ENCODE assay signal across 13 cellular contexts in genomic region chr7:106915873-106916272, GRCh38. TPM values are rescaled to one million over a fixed set of nuclear protein-coding genes. Genes with fewer than 3 reads are reported as not detected.
DNase-seq lines count a peak whose midpoint lies in the region; ATAC-seq and TF ChIP-seq lines count a peak whose summit lies in the region.
"Had no signal": no experiment of that assay in that cellular context is flagged by ENCODE, and none has a peak within 500 bp of the region (broad histone marks: within the 10 kb centered on the region; RNA-seq: fewer than 3 reads in every experiment).

No MANE protein-coding gene starts in this region.

- H3K9me3 ChIP-seq in vagina (no peaks in the 10 kb centered on the region), neural progenitor cell (ENCODE audit: low read depth) (no peaks in the 10 kb centered on the region), tibial artery (no peaks in the 10 kb centered on the region)
- H3K9me3 ChIP-seq: stomach had no signal

- intact Hi-C loops in vagina (cut with DNase I) (no loop called here), tibial artery (cut with DNase I; ENCODE audit: low total_unique reads) (no loop called here)

- no peaks in the 10 kb centered on the region for H3F3A ChIP-seq in neural progenitor cell (ENCODE audit: low read depth)

- no peaks in the 10 kb centered on the region for H3K79me2 ChIP-seq in neural progenitor cell (ENCODE audit: low read depth)

- H2AFZ ChIP-seq in neural progenitor cell (replicated peaks), result no peak overlapping the region

- no peak overlapping the region for H3K27ac Mint-ChIP-seq in neural progenitor cell
- H3K27ac Mint-ChIP-seq: naive thymus-derived CD4-positive, alpha-beta T cell had no signal

- H3K27ac ChIP-seq in vagina (no peak overlapping the region), neural progenitor cell (no peak overlapping the region), tibial artery (no peak overlapping the region)
- H3K27ac ChIP-seq: stomach had no signal

- H3K4me1 ChIP-seq in vagina, result no peaks in the 10 kb centered on the region
- H3K4me1 ChIP-seq in neural progenitor cell, result no peaks in the 10 kb centered on the region
- no peaks in the 10 kb centered on the region for H3K4me1 ChIP-seq in tibial artery
- H3K4me1 ChIP-seq: stomach had no signal

- DNase-seq in GM06990 (ENCODE audit: extremely low read depth, insufficient read length) (peak; percentile 68), NCI-H2029 (lab: John Stamatoyannopoulos, UW) (no peak), vagina (ENCODE audit: extremely low spot score in 2 of 2) (no peak), neural progenitor cell (ENCODE audit: low spot score) (no peak), tibial artery (no peak)
- DNase-seq: naive thymus-derived CD4-positive, alpha-beta T cell; NCI-H2029 treated with DMSO at 0.1 percent for 48 hours; SHP77 treated with DMSO at 0.1 percent for 48 hours; small intestine; stomach had no signal

- no peak overlapping the region for H3K9ac ChIP-seq in neural progenitor cell

- H3K27me3 ChIP-seq in GM06990 (replicated peaks; ENCODE audit: control insufficient read depth, insufficient read depth, low read length) (no peaks in the 10 kb centered on the region; the same call in 1 of the 2 replicates), vagina (no peaks in the 10 kb centered on the region), neural progenitor cell (no peaks in the 10 kb centered on the region), tibial artery (no peaks in the 10 kb centered on the region)
- H3K27me3 ChIP-seq: stomach had no signal

- TF ChIP-seq CTCF in GM06990 (IDR thresholded peaks at IDR 0.05; ENCODE audit: insufficient read depth, low read length, poor library complexity, severe bottlenecking) (no peak), vagina (IDR thresholded peaks at IDR 0.05) (no peak), neural progenitor cell (IDR thresholded peaks at IDR 0.05) (no peak), tibial artery (IDR thresholded peaks at IDR 0.05) (no peak)

- H3K4me3 ChIP-seq in GM06990 (replicated peaks; ENCODE audit: low read depth, low read length), result no peak overlapping the region
- no peak overlapping the region for H3K4me3 ChIP-seq in vagina
- no peak overlapping the region for H3K4me3 ChIP-seq in neural progenitor cell
- H3K4me3 ChIP-seq in tibial artery, result no peak overlapping the region
- H3K4me3 ChIP-seq: stomach had no signal

- no peak overlapping the region for H3K4me2 ChIP-seq in neural progenitor cell

- no peak overlapping the region for H3K4me3 Mint-ChIP-seq in neural progenitor cell
- H3K4me3 Mint-ChIP-seq: naive thymus-derived CD4-positive, alpha-beta T cell had no signal

- ATAC-seq in GM18873 (IDR thresholded peaks at IDR 0.05; ENCODE audit: low FRiP score, unreplicated experiment), result peak; percentile 99
- ATAC-seq in GM21723 (IDR thresholded peaks at IDR 0.05; ENCODE audit: unreplicated experiment), result peak; percentile 98
- peak; percentile 98 for ATAC-seq in HG03175 (IDR thresholded peaks at IDR 0.05; ENCODE audit: unreplicated experiment)
- ATAC-seq: naive thymus-derived CD4-positive, alpha-beta T cell had no signal

- H3K36me3 ChIP-seq in GM06990 (ENCODE audit: control insufficient read depth, insufficient read depth, low read length) (no peaks in the 10 kb centered on the region), vagina (no peaks in the 10 kb centered on the region), neural progenitor cell (no peaks in the 10 kb centered on the region), tibial artery (no peaks in the 10 kb centered on the region)
- H3K36me3 ChIP-seq: stomach had no signal

- no peaks in the 10 kb centered on the region for H3K27me3 Mint-ChIP-seq in neural progenitor cell (ENCODE audit: insufficient read depth, low read depth)

- TF ChIP-seq POLR2A in vagina (IDR thresholded peaks at IDR 0.05), result no peak

- H3K4me1 Mint-ChIP-seq in neural progenitor cell, result no peaks in the 10 kb centered on the region
- H3K4me1 Mint-ChIP-seq: naive thymus-derived CD4-positive, alpha-beta T cell had no signal

- no peaks in the 10 kb centered on the region for H3K36me3 Mint-ChIP-seq in neural progenitor cell

- no peaks in the 10 kb centered on the region for H3K9me3 Mint-ChIP-seq in neural progenitor cell

- no peaks in the 10 kb centered on the region for H4K20me1 ChIP-seq in neural progenitor cell (ENCODE audit: low read depth)

RNA-seq across cellular contexts. Expression of gene PIK3CG, which starts 50.8 kb away (rescaled TPM):
- total RNA-seq in vagina (4.4 TPM), neural progenitor cell (ENCODE audit: low replicate concordance) (not detected in 2 replicates)
